In genomic region chr22:28411125-28411524, GRCh38 we compare ENCODE assay signal across 20 cellular contexts.
DNase-seq lines count a peak whose midpoint lies in the region; ATAC-seq and TF ChIP-seq lines count a peak whose summit lies in the region.
"Had no signal": no experiment of that assay in that cellular context is flagged by ENCODE, and none has a peak within 500 bp of the region (broad histone marks: within the 10 kb centered on the region; RNA-seq: fewer than 3 reads in every experiment).

No MANE protein-coding gene starts in this region.

- peak; percentile 38 for ATAC-seq in left ventricle myocardium superior
- ATAC-seq in Right ventricle myocardium inferior = no peak
- no peak for ATAC-seq in aorta (ENCODE audit: low FRiP score)
- no peak for ATAC-seq in lower lobe of right lung

- TF ChIP-seq POLR2A in stomach (IDR thresholded peaks at IDR 0.05) = no peak

- H3K4me1 ChIP-seq in aorta (ENCODE audit: control insufficient read depth in 1 of 2, insufficient read depth in 2 of 2, low read length in 2 of 2) = peaks cover 0 to 4% of the 10 kb centered on the region in 2 donors
- H3K4me1 ChIP-seq in lower lobe of right lung = peaks cover 22% of the 10 kb centered on the region
- H3K4me1 ChIP-seq in stomach = peaks cover 0 to 23% (median 6%) of the 10 kb centered on the region in 4 donors
- H3K4me1 ChIP-seq: Peyer's patch had no signal

- WGBS in aorta, 2 donors = 4 to 10% methylated on average over 4 of the region's 4 CpGs
- 80 to 87% (median 83%) methylated on average over 4 of the region's 4 CpGs for WGBS in stomach, 5 donors

- H3K4me3 ChIP-seq in aorta (ENCODE audit: low read length in 2 of 2) (no peak overlapping the region), lower lobe of right lung (no peak overlapping the region), stomach (no peak overlapping the region)
- H3K4me3 ChIP-seq: MG63, Peyer's patch had no signal

- no peaks in the 10 kb centered on the region for H3K36me3 ChIP-seq in aorta (ENCODE audit: control insufficient read depth in 1 of 2, insufficient read depth in 2 of 2, low read length in 1 of 2)
- no peaks in the 10 kb centered on the region for H3K36me3 ChIP-seq in lower lobe of right lung
- H3K36me3 ChIP-seq in stomach = no peaks in the 10 kb centered on the region
- H3K36me3 ChIP-seq: MG63, Peyer's patch had no signal

- DNase-seq in left ventricle myocardium superior (no peak), Right ventricle myocardium inferior (ENCODE audit: missing footprints) (no peak), chondrocyte (ENCODE audit: low spot score) (no peak), mesothelial cell of epicardium (ENCODE audit: low spot score in 2 of 2, unreplicated experiment in 2 of 2) (no peak), aorta (no peak), lower lobe of right lung (no peak), stomach (no peak)
- no peak for DNase-seq in effector CD8-positive, alpha-beta T cell (lab: John Stamatoyannopoulos, UW)
- DNase-seq: AML-193; C1 segment of cervical spinal cord; Calu3; CD8-positive, alpha-beta memory T cell; DMS153; MG63; NCI-H1694 treated with DMSO at 0.1 percent for 48 hours; NCI-H2081 treated with DMSO at 0.1 percent for 48 hours; NCI-H2171 treated with DMSO at 0.1 percent for 48 hours; NCI-H524 treated with DMSO at 0.1 percent for 48 hours; NCI-H82; Peyer's patch had no signal

- H3K9me3 ChIP-seq in aorta (ENCODE audit: control insufficient read depth, low read length) = no peaks in the 10 kb centered on the region
- no peaks in the 10 kb centered on the region for H3K9me3 ChIP-seq in lower lobe of right lung
- H3K9me3 ChIP-seq in stomach = no peaks in the 10 kb centered on the region
- H3K9me3 ChIP-seq: MG63, Peyer's patch had no signal

- H3K9me3 Mint-ChIP-seq in chondrocyte (ENCODE audit: low read depth) (no peaks in the 10 kb centered on the region), mesothelial cell of epicardium (peaks cover 3% of the 10 kb centered on the region)
- H3K9me3 Mint-ChIP-seq: CD8-positive, alpha-beta memory T cell had no signal

- H3K27me3 ChIP-seq in aorta (ENCODE audit: control insufficient read depth in 1 of 2, insufficient read depth in 2 of 2, low read length in 1 of 2) = no peaks in the 10 kb centered on the region
- H3K27me3 ChIP-seq in lower lobe of right lung (ENCODE audit: low read depth) = no peaks in the 10 kb centered on the region
- no peaks in the 10 kb centered on the region for H3K27me3 ChIP-seq in stomach
- H3K27me3 ChIP-seq: MG63, Peyer's patch had no signal

- H3K4me1 Mint-ChIP-seq in chondrocyte (ENCODE audit: low read depth) (peaks cover 40% of the 10 kb centered on the region), mesothelial cell of epicardium (peaks cover 41% of the 10 kb centered on the region)
- H3K4me1 Mint-ChIP-seq: CD8-positive, alpha-beta memory T cell had no signal

- H3K4me3 Mint-ChIP-seq in chondrocyte (ENCODE audit: unreplicated experiment) (no peak overlapping the region), mesothelial cell of epicardium (no peak overlapping the region)
- H3K4me3 Mint-ChIP-seq: CD8-positive, alpha-beta memory T cell had no signal

- H3K27ac Mint-ChIP-seq in chondrocyte (ENCODE audit: unreplicated experiment) = peak overlapping the region; percentile 47
- H3K27ac Mint-ChIP-seq in mesothelial cell of epicardium = peak overlapping the region; percentile 8
- H3K27ac Mint-ChIP-seq: CD8-positive, alpha-beta memory T cell had no signal

- TF ChIP-seq CTCF in chondrocyte (IDR thresholded peaks at IDR 0.05) (no peak), mesothelial cell of epicardium (IDR thresholded peaks at IDR 0.05; ENCODE audit: unreplicated experiment) (no peak), lower lobe of right lung (IDR thresholded peaks at IDR 0.05) (no peak), stomach (IDR thresholded peaks at IDR 0.05) (no peak)

- TF ChIP-seq EP300 in stomach (IDR thresholded peaks at IDR 0.05) = no peak

- intact Hi-C loops in left ventricle myocardium superior (cut with micrococcal nuclease) = no loop called here
- intact Hi-C loops in Right ventricle myocardium inferior (cut with DNase I) = no loop called here
- intact Hi-C loops in aorta (cut with DNase I) = no loop called here
- intact Hi-C loops in lower lobe of right lung (cut with DNase I) = no loop called here
- intact Hi-C loops in stomach (cut with DNase I; ENCODE audit: low total_unique reads) = no loop called here

- H3K27me3 Mint-ChIP-seq in chondrocyte (ENCODE audit: low read depth) (no peaks in the 10 kb centered on the region), mesothelial cell of epicardium (ENCODE audit: low read depth) (no peaks in the 10 kb centered on the region)

- H3K36me3 Mint-ChIP-seq in chondrocyte (ENCODE audit: low read depth) (no peaks in the 10 kb centered on the region), mesothelial cell of epicardium (no peaks in the 10 kb centered on the region)
- H3K36me3 Mint-ChIP-seq: CD8-positive, alpha-beta memory T cell had no signal

- H3K27ac ChIP-seq in aorta (ENCODE audit: low read depth in 1 of 2, low read length in 2 of 2) = no peak overlapping the region
- no peak overlapping the region for H3K27ac ChIP-seq in lower lobe of right lung
- no peak overlapping the region for H3K27ac ChIP-seq in stomach
- H3K27ac ChIP-seq: Peyer's patch had no signal
